ENCODE assay signal across 21 cellular contexts in the genomic region with DNA sequence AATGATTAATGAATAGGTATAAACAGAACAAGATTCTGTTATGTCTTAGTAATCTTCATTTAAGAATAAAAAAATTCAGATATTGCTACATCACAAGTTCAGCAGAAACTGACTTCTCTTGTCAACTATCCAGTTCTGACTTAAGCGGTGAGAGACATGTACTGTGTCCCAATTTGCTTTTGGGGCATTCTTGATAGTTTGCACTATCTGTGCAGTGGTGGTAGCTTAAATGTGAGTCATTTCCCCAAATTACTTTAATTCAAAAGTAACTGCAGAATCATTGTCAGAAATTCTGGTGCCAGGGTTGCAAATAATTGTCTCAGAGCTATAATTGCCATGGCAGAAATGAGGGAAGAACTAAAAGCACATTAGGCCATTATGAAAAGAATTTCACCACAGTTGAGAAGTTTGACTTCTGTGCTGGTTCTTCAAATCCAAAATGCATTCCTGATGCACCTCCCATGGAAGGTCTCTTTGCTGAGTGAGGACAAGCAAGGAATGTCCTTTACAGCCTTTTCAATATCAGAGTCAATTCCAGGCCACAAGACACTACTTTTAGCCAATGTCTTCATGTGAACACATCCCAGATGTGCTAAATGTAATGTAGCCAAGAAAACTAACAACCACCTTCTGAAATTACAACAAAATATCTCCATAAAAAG.
"Had no signal": no experiment of that assay in that cellular context is flagged by ENCODE, and none has a peak within 500 bp of the region (broad histone marks: within the 10 kb centered on the region; RNA-seq: fewer than 3 reads in every experiment).

No MANE protein-coding gene starts in this region.

- H3K4me1 Mint-ChIP-seq: activated CD4-positive, alpha-beta memory T cell treated with anti-CD3 and anti-CD28 coated beads, Interleukin-2, amount 10 ng/mL, durations not matched to agents 7 days and 5 days; activated CD8-positive, alpha-beta memory T cell treated with anti-CD3 and anti-CD28 coated beads, Interleukin-2, amount 10 ng/mL, durations not matched to agents 7 days and 5 days; activated T-helper 17 cell treated with anti-CD3 and anti-CD28 coated beads, Interleukin-2, amount 50 U/mL, for 72 hours had no signal

- H3K9ac ChIP-seq: parathyroid adenoma had no signal

- H3K79me2 ChIP-seq: parathyroid adenoma had no signal

- H3K27ac ChIP-seq: body of pancreas, colonic mucosa, lower lobe of right lung, parathyroid adenoma, transverse colon had no signal

- H3K9me3 ChIP-seq: body of pancreas, colonic mucosa, lower lobe of right lung, transverse colon, uterus had no signal

- H3K4me1 ChIP-seq: body of pancreas, colonic mucosa, lower lobe of right lung, parathyroid adenoma, uterus had no signal

- H3K27me3 Mint-ChIP-seq: activated CD4-positive, alpha-beta memory T cell treated with anti-CD3 and anti-CD28 coated beads, Interleukin-2, amount 10 ng/mL, durations not matched to agents 7 days and 5 days; activated CD8-positive, alpha-beta memory T cell treated with anti-CD3 and anti-CD28 coated beads, Interleukin-2, amount 10 ng/mL, durations not matched to agents 7 days and 5 days; activated naive CD8-positive, alpha-beta T cell treated with anti-CD3 and anti-CD28 coated beads, Interleukin-2, amount 10 ng/mL, durations not matched to agents 7 days and 5 days; activated T-helper 17 cell treated with anti-CD3 and anti-CD28 coated beads, Interleukin-2, amount 50 U/mL, for 72 hours had no signal

- H3K36me3 Mint-ChIP-seq: natural killer cell had no signal

- H3K27me3 ChIP-seq: body of pancreas, colonic mucosa, transverse colon, uterus had no signal

- H3K27ac Mint-ChIP-seq: activated CD4-positive, alpha-beta memory T cell treated with anti-CD3 and anti-CD28 coated beads, Interleukin-2, amount 10 ng/mL, durations not matched to agents 7 days and 5 days; activated CD8-positive, alpha-beta memory T cell treated with anti-CD3 and anti-CD28 coated beads, Interleukin-2, amount 10 ng/mL, durations not matched to agents 7 days and 5 days; activated naive CD8-positive, alpha-beta T cell treated with anti-CD3 and anti-CD28 coated beads, Interleukin-2, amount 10 ng/mL, durations not matched to agents 7 days and 5 days; activated T-helper 17 cell treated with anti-CD3 and anti-CD28 coated beads, Interleukin-2, amount 50 U/mL, for 72 hours; endodermal cell; natural killer cell had no signal

- H2AFZ ChIP-seq: parathyroid adenoma had no signal

- ATAC-seq: activated CD8-positive, alpha-beta memory T cell treated with anti-CD3 and anti-CD28 coated beads, Interleukin-2, amount 10 ng/mL, durations not matched to agents 7 days and 5 days; activated T-helper 17 cell treated with anti-CD3 and anti-CD28 coated beads, Interleukin-2, amount 50 U/mL, for 72 hours; body of pancreas; lower lobe of right lung; natural killer cell had no signal

- H3K4me3 Mint-ChIP-seq: activated CD4-positive, alpha-beta memory T cell treated with anti-CD3 and anti-CD28 coated beads, Interleukin-2, amount 10 ng/mL, durations not matched to agents 7 days and 5 days; activated CD8-positive, alpha-beta memory T cell treated with anti-CD3 and anti-CD28 coated beads, Interleukin-2, amount 10 ng/mL, durations not matched to agents 7 days and 5 days; activated naive CD8-positive, alpha-beta T cell treated with anti-CD3 and anti-CD28 coated beads, Interleukin-2, amount 10 ng/mL, durations not matched to agents 7 days and 5 days; activated T-helper 17 cell treated with anti-CD3 and anti-CD28 coated beads, Interleukin-2, amount 50 U/mL, for 72 hours; endodermal cell; natural killer cell had no signal

- DNase-seq: activated CD4-positive, alpha-beta memory T cell treated with anti-CD3 and anti-CD28 coated beads, Interleukin-2, amount 10 ng/mL, durations not matched to agents 7 days and 5 days; activated CD4-positive, alpha-beta T cell treated with anti-CD3 and anti-CD28 coated beads for 48 hours; activated CD4-positive, CD25-positive, alpha-beta regulatory T cell; activated CD8-positive, alpha-beta memory T cell treated with anti-CD3 and anti-CD28 coated beads, Interleukin-2, amount 10 ng/mL, durations not matched to agents 7 days and 5 days; activated naive CD4-positive, alpha-beta T cell treated with Interleukin-2 at 50 U/mL for 16 hours; activated naive CD8-positive, alpha-beta T cell treated with anti-CD3 and anti-CD28 coated beads, Interleukin-2, amount 10 ng/mL, durations not matched to agents 7 days and 5 days; body of pancreas; central memory CD4-positive, alpha-beta T cell; colonic mucosa; endodermal cell; lower lobe of right lung; natural killer cell; stimulated activated CD4-positive, alpha-beta T cell treated with anti-CD3 and anti-CD28 coated beads, Interleukin-1b, Interleukin-23, amount 100 ng/mL, for 48 hours; stimulated activated CD8-positive, alpha-beta memory T cell treated with anti-CD3 and anti-CD28 coated beads, Interleukin-4, amount 100 ng/mL, for 48 hours; stimulated activated naive CD4-positive, alpha-beta T cell treated with Interleukin-2 at 50 U/mL for 16 hours; substantia nigra; T1000; transverse colon; uterus had no signal

- H3K9me3 Mint-ChIP-seq: activated CD4-positive, alpha-beta memory T cell treated with anti-CD3 and anti-CD28 coated beads, Interleukin-2, amount 10 ng/mL, durations not matched to agents 7 days and 5 days; activated naive CD8-positive, alpha-beta T cell treated with anti-CD3 and anti-CD28 coated beads, Interleukin-2, amount 10 ng/mL, durations not matched to agents 7 days and 5 days; activated T-helper 17 cell treated with anti-CD3 and anti-CD28 coated beads, Interleukin-2, amount 50 U/mL, for 72 hours; endodermal cell; natural killer cell had no signal

- H3K4me3 ChIP-seq: body of pancreas, colonic mucosa, lower lobe of right lung, transverse colon, uterus had no signal

- H3K36me3 ChIP-seq: colonic mucosa, lower lobe of right lung, transverse colon, uterus had no signal
